In the genomic region with DNA sequence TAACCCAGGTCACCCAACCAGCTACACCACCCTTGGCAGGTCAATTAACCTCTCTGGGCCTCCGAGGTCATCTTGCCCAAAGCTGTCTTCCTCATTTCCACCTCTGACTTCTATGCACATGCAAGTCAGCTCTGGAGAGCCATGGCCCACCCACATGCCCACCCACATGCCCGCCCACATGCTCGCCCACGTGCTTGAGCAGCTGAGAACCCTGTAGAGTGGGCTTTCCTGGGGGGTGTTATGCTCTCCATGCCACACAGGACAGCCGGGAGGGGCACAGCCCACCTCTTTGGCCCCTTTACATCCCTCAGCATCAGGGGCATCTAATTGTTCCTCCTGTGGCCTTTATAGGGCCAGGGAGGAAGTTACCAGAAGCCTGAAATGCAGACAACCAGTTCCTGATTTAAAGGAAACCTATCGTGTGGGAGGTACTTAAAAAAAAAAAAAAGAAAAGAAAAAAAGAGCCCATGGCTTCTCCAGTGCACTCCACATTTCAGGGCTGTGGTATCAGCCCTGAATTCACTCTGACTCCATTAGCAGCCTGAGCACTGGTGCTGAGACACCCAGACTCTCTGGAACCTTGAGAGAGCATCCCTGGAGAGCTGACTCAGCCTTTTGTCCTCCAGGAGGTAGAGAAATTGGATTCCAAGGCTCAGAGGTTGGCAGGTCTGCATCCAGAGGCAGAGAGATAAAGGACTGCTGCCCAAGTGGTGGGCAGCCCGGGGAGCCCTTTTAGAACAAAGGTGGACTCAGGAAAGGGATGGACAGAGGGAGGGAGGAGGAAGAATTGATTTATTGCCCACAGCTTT, we compare ENCODE assay signal across 15 cellular contexts.
DNase-seq lines count a peak whose midpoint lies in the region; ATAC-seq and TF ChIP-seq lines count a peak whose summit lies in the region.
"Had no signal": no experiment of that assay in that cellular context is flagged by ENCODE, and none has a peak within 500 bp of the region (broad histone marks: within the 10 kb centered on the region; RNA-seq: fewer than 3 reads in every experiment).

No MANE protein-coding gene starts in this region.

- peak; percentile 37 for ATAC-seq in activated CD8-positive, alpha-beta T cell treated with anti-CD3 and anti-CD28 coated beads for 36 hours
- ATAC-seq in activated CD8-positive, alpha-beta T cell treated with anti-CD3 and anti-CD28 coated beads, Interleukin-2, amount 10 ng/mL, durations not matched to agents 7 days and 5 days, result no peak
- ATAC-seq: gastroesophageal sphincter, HCT116, psoas muscle had no signal

- H3K27ac ChIP-seq in Karpas-422 (ENCODE audit: low read length) (no peak overlapping the region), colonic mucosa (no peak overlapping the region), osteoblast (ENCODE audit: low read depth, low read length) (no peak overlapping the region)
- H3K27ac ChIP-seq: gastroesophageal sphincter, psoas muscle, thyroid gland had no signal

- H3K36me3 ChIP-seq in Karpas-422 (ENCODE audit: insufficient read depth, low read length) (no peaks in the 10 kb centered on the region), colonic mucosa (no peaks in the 10 kb centered on the region), osteoblast (ENCODE audit: insufficient read depth, low read length) (no peaks in the 10 kb centered on the region)
- H3K36me3 ChIP-seq: gastroesophageal sphincter, thyroid gland had no signal

- DNase-seq in activated CD8-positive, alpha-beta T cell treated with anti-CD3 and anti-CD28 coated beads for 36 hours, result no peak
- DNase-seq in activated CD8-positive, alpha-beta T cell treated with anti-CD3 and anti-CD28 coated beads, Interleukin-2, amount 10 ng/mL, durations not matched to agents 7 days and 5 days, result no peak
- no peak for DNase-seq in Karpas-422
- DNase-seq in colonic mucosa, result peak; percentile 11
- peak; percentile 17 for DNase-seq in osteoblast (ENCODE audit: insufficient read length, low spot score, missing footprints)
- DNase-seq in AG20443 (ENCODE audit: low spot score), result no peak
- DNase-seq in putamen (ENCODE audit: low spot score), result no peak
- DNase-seq in activated CD4-positive, alpha-beta memory T cell treated with anti-CD3 and anti-CD28 coated beads for 36 hours, result no peak
- DNase-seq: activated naive CD4-positive, alpha-beta T cell treated with anti-CD3 and anti-CD28 coated beads, Interleukin-2, amount 50 U/mL, for 16 hours; NCI-H524 treated with DMSO at 0.1 percent for 48 hours; thyroid gland had no signal

- H3K9me2 ChIP-seq in Karpas-422 (replicated peaks; ENCODE audit: insufficient read depth, low read length), result no peaks in the 10 kb centered on the region

- CTCF ChIA-PET in activated CD8-positive, alpha-beta T cell treated with anti-CD3 and anti-CD28 coated beads for 36 hours (lab: Charles Lee), result interaction anchor here (1.1 kb wide), 1 partner anchor 303 kb away, joined by 3 read pairs; no protein-coding TSS in a partner anchor
- CTCF ChIA-PET in activated CD8-positive, alpha-beta T cell treated with anti-CD3 and anti-CD28 coated beads, Interleukin-2, amount 10 ng/mL, durations not matched to agents 7 days and 5 days (lab: Charles Lee), result no interaction called here
- CTCF ChIA-PET in activated CD4-positive, alpha-beta memory T cell treated with anti-CD3 and anti-CD28 coated beads for 36 hours (lab: Charles Lee), result interaction anchor here (0.6 to 1.0 kb wide), 3 partner anchors 13 to 300 kb away, joined by 3 read pairs; no protein-coding TSS in a partner anchor

- TF ChIP-seq CTCF in activated CD8-positive, alpha-beta T cell treated with anti-CD3 and anti-CD28 coated beads for 36 hours (IDR thresholded peaks at IDR 0.05), result no peak
- TF ChIP-seq CTCF in colonic mucosa (IDR thresholded peaks at IDR 0.05) (no peak), osteoblast (IDR thresholded peaks at IDR 0.05; ENCODE audit: extremely low read depth, low read depth, low read length) (no peak)

- peaks cover 2% of the 10 kb centered on the region for H3K27me3 Mint-ChIP-seq in activated CD8-positive, alpha-beta T cell treated with anti-CD3 and anti-CD28 coated beads for 36 hours
- H3K27me3 Mint-ChIP-seq in activated CD8-positive, alpha-beta T cell treated with anti-CD3 and anti-CD28 coated beads, Interleukin-2, amount 10 ng/mL, durations not matched to agents 7 days and 5 days (ENCODE audit: low read depth), result peaks cover 5% of the 10 kb centered on the region
- H3K27me3 Mint-ChIP-seq in activated CD4-positive, alpha-beta memory T cell treated with anti-CD3 and anti-CD28 coated beads for 36 hours, result peaks cover 12% of the 10 kb centered on the region

- H3K4me1 ChIP-seq in Karpas-422 (ENCODE audit: low read length) (peaks cover 31% of the 10 kb centered on the region), colonic mucosa (no peaks in the 10 kb centered on the region), osteoblast (ENCODE audit: insufficient read depth, low read length) (no peaks in the 10 kb centered on the region)
- H3K4me1 ChIP-seq: gastroesophageal sphincter had no signal

- intact Hi-C loops in activated CD8-positive, alpha-beta T cell treated with anti-CD3 and anti-CD28 coated beads for 36 hours (cut with micrococcal nuclease), result no loop called here
- intact Hi-C loops in colonic mucosa (cut with DNase I), result no loop called here
- intact Hi-C loops in activated CD4-positive, alpha-beta memory T cell treated with anti-CD3 and anti-CD28 coated beads for 36 hours (cut with micrococcal nuclease), result no loop called here

- H2AFZ ChIP-seq in Karpas-422 (ENCODE audit: low read length), result 0 out of 2 replicates have a peak overlapping the region, but pooled peaks have one; percentile 60
- H2AFZ ChIP-seq in osteoblast (ENCODE audit: low read length), result no peak overlapping the region

- H3K9me3 ChIP-seq in Karpas-422 (ENCODE audit: low read length) (no peaks in the 10 kb centered on the region), colonic mucosa (no peaks in the 10 kb centered on the region), osteoblast (ENCODE audit: low read depth, low read length) (no peaks in the 10 kb centered on the region)
- H3K9me3 ChIP-seq: gastroesophageal sphincter, psoas muscle, thyroid gland had no signal

- H3K27ac Mint-ChIP-seq in activated CD8-positive, alpha-beta T cell treated with anti-CD3 and anti-CD28 coated beads for 36 hours, result no peak overlapping the region
- H3K27ac Mint-ChIP-seq in activated CD8-positive, alpha-beta T cell treated with anti-CD3 and anti-CD28 coated beads, Interleukin-2, amount 10 ng/mL, durations not matched to agents 7 days and 5 days, result no peak overlapping the region
- H3K27ac Mint-ChIP-seq in activated CD4-positive, alpha-beta memory T cell treated with anti-CD3 and anti-CD28 coated beads for 36 hours, result no peak overlapping the region
- H3K27ac Mint-ChIP-seq: B cell had no signal

- no peaks in the 10 kb centered on the region for H4K20me1 ChIP-seq in Karpas-422 (ENCODE audit: insufficient read depth, low read depth, low read length)
- H4K20me1 ChIP-seq in osteoblast (ENCODE audit: insufficient read depth, low read length), result no peaks in the 10 kb centered on the region

- H3K4me2 ChIP-seq in Karpas-422 (ENCODE audit: low read depth, low read length, poor library complexity, severe bottlenecking) (no peak overlapping the region), osteoblast (ENCODE audit: insufficient read depth, low read length) (no peak overlapping the region)

- H3K4me1 Mint-ChIP-seq in activated CD8-positive, alpha-beta T cell treated with anti-CD3 and anti-CD28 coated beads for 36 hours (ENCODE audit: low read depth), result no peaks in the 10 kb centered on the region
- peaks cover 7% of the 10 kb centered on the region for H3K4me1 Mint-ChIP-seq in activated CD8-positive, alpha-beta T cell treated with anti-CD3 and anti-CD28 coated beads, Interleukin-2, amount 10 ng/mL, durations not matched to agents 7 days and 5 days (ENCODE audit: low read depth)
- H3K4me1 Mint-ChIP-seq in activated CD4-positive, alpha-beta memory T cell treated with anti-CD3 and anti-CD28 coated beads for 36 hours (ENCODE audit: low read depth), result no peaks in the 10 kb centered on the region
- H3K4me1 Mint-ChIP-seq: B cell had no signal

- H3K4me3 ChIP-seq in Karpas-422 (ENCODE audit: low read length), result no peak overlapping the region
- no peak overlapping the region for H3K4me3 ChIP-seq in colonic mucosa
- H3K4me3 ChIP-seq in osteoblast (ENCODE audit: insufficient read depth, low read length), result no peak overlapping the region
- H3K4me3 ChIP-seq: gastroesophageal sphincter, psoas muscle, thyroid gland had no signal

- H3K9me3 Mint-ChIP-seq in activated CD8-positive, alpha-beta T cell treated with anti-CD3 and anti-CD28 coated beads for 36 hours, result no peaks in the 10 kb centered on the region
- no peaks in the 10 kb centered on the region for H3K9me3 Mint-ChIP-seq in activated CD8-positive, alpha-beta T cell treated with anti-CD3 and anti-CD28 coated beads, Interleukin-2, amount 10 ng/mL, durations not matched to agents 7 days and 5 days (ENCODE audit: insufficient read depth)
- H3K9me3 Mint-ChIP-seq in activated CD4-positive, alpha-beta memory T cell treated with anti-CD3 and anti-CD28 coated beads for 36 hours, result no peaks in the 10 kb centered on the region

- no peaks in the 10 kb centered on the region for H3K36me3 Mint-ChIP-seq in activated CD8-positive, alpha-beta T cell treated with anti-CD3 and anti-CD28 coated beads for 36 hours (ENCODE audit: low read depth)
- H3K36me3 Mint-ChIP-seq in activated CD8-positive, alpha-beta T cell treated with anti-CD3 and anti-CD28 coated beads, Interleukin-2, amount 10 ng/mL, durations not matched to agents 7 days and 5 days (ENCODE audit: low read depth), result no peaks in the 10 kb centered on the region
- H3K36me3 Mint-ChIP-seq in activated CD4-positive, alpha-beta memory T cell treated with anti-CD3 and anti-CD28 coated beads for 36 hours, result no peaks in the 10 kb centered on the region

- H3K79me2 ChIP-seq in Karpas-422 (ENCODE audit: low read length) (no peaks in the 10 kb centered on the region), osteoblast (ENCODE audit: insufficient read depth, low read length) (no peaks in the 10 kb centered on the region)

- H3K27me3 ChIP-seq in Karpas-422 (ENCODE audit: low read length) (peaks cover 11% of the 10 kb centered on the region; the same call in 1 of the 2 replicates), colonic mucosa (no peaks in the 10 kb centered on the region), osteoblast (ENCODE audit: insufficient read depth, low read length) (peaks cover 49% of the 10 kb centered on the region)
- H3K27me3 ChIP-seq: gastroesophageal sphincter, thyroid gland had no signal

- POLR2A ChIA-PET in activated CD8-positive, alpha-beta T cell treated with anti-CD3 and anti-CD28 coated beads for 36 hours (lab: Charles Lee), result interaction anchor here (1.2 kb wide), 1 partner anchor 23 kb away, joined by 3 read pairs; no protein-coding TSS in a partner anchor
- POLR2A ChIA-PET in activated CD8-positive, alpha-beta T cell treated with anti-CD3 and anti-CD28 coated beads, Interleukin-2, amount 10 ng/mL, durations not matched to agents 7 days and 5 days (lab: Charles Lee), result no interaction called here
- POLR2A ChIA-PET in activated CD4-positive, alpha-beta memory T cell treated with anti-CD3 and anti-CD28 coated beads for 36 hours (lab: Charles Lee), result no interaction called here

- no peak overlapping the region for H3K9ac ChIP-seq in Karpas-422 (ENCODE audit: low read length)
- no peak overlapping the region for H3K9ac ChIP-seq in colonic mucosa (ENCODE audit: low read depth in 2 of 2, low read length in 2 of 2)

- no peak overlapping the region for H3K4me3 Mint-ChIP-seq in activated CD8-positive, alpha-beta T cell treated with anti-CD3 and anti-CD28 coated beads for 36 hours
- H3K4me3 Mint-ChIP-seq in activated CD8-positive, alpha-beta T cell treated with anti-CD3 and anti-CD28 coated beads, Interleukin-2, amount 10 ng/mL, durations not matched to agents 7 days and 5 days, result no peak overlapping the region
- no peak overlapping the region for H3K4me3 Mint-ChIP-seq in activated CD4-positive, alpha-beta memory T cell treated with anti-CD3 and anti-CD28 coated beads for 36 hours
- H3K4me3 Mint-ChIP-seq: B cell had no signal

Comparison
In these comparisons a context has a peak if more than half of its experiments do, and no peak if none do; other contexts are left out.
1. DNase-seq: peak in colonic mucosa (single experiment) and osteoblast (single experiment); none in activated CD8-positive, alpha-beta T cell treated with anti-CD3 and anti-CD28 coated beads for 36 hours (single experiment), activated CD8-positive, alpha-beta T cell treated with anti-CD3 and anti-CD28 coated beads, Interleukin-2, amount 10 ng/mL, durations not matched to agents 7 days and 5 days (single experiment), Karpas-422 (single experiment), AG20443 (single experiment), putamen (single experiment) and activated CD4-positive, alpha-beta memory T cell treated with anti-CD3 and anti-CD28 coated beads for 36 hours (single experiment).